Comparison of ENCODE assay signal across 7 cellular contexts in the genomic region with DNA sequence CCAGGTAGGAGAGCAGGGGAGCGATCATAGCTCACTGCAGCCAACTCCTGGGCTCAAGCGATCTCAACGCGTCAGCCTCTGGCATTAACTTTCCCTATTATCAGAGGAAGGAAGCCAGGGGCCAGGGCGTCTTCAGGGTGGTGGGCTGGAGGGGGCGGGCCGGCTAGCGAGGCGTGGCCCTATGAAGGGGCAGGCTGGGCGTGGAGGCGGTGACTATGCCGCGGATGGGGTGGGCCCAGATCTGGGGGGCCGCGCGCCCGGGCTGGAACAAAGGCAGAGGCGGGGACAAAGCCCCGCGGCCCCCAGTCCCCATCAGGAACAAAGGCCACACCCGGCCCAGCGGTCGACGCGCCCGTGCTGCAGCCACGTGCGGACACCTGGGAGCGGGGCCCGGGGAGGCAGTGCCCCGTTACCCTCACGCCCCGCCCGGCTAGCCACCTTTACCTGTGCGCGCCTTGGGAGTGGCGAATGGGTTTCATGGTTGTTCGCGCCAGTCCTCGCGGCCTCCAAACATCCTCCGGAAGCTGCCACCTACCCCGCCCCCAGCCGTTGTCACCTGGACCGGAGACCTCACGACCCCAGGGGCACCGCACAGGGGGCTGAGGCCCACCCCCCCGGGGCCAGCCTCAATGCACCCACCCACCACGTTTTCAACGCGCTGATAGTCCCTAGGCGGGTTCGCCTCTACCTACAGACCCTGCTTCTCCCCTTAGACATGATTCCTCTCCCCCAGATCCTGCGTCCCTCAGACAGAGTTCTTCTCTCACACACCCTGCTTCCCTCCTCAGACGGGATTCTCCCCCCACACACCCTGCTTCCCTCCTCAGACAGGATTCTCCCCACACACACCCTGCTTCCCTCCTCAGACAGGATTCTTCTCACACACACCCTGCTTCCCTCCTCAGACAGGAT. TPM values are rescaled to one million over a fixed set of nuclear protein-coding genes. Genes with fewer than 3 reads are reported as not detected.
A peak's percentile ranks its signal among the peaks of the same experiment; 100 is the strongest.
DNase-seq lines count a peak whose midpoint lies in the region; ATAC-seq and TF ChIP-seq lines count a peak whose summit lies in the region.

No MANE protein-coding gene starts in this region.

- H3K9me3 ChIP-seq in T-helper 17 cell (ENCODE audit: control insufficient read depth, low read length, poor library complexity, severe bottlenecking) = no peaks in the 10 kb centered on the region
- H3K9me3 ChIP-seq in esophagus (ENCODE audit: control insufficient read depth in 2 of 2, insufficient read depth in 1 of 2, low read depth in 1 of 2, low read length in 1 of 2) = no peaks in the 10 kb centered on the region

- peak overlapping the region in 1 of 2 donors; percentile 28 for H3K27ac ChIP-seq in esophagus (ENCODE audit: low read depth in 2 of 2, low read length in 1 of 2)

- 2 to 3% methylated on average over 55 of the region's 55 CpGs for WGBS in esophagus, 2 donors

- H3K27me3 ChIP-seq in esophagus (ENCODE audit: control insufficient read depth in 1 of 2, insufficient read depth in 2 of 2, low read length in 2 of 2) = no peaks in the 10 kb centered on the region

- peak overlapping the region; percentile 13 to 31 for H3K4me3 ChIP-seq in esophagus (ENCODE audit: low read depth in 1 of 2, low read length in 2 of 2)

- ATAC-seq in T-helper 17 cell (peak; percentile 78), HG02623 (IDR thresholded peaks at IDR 0.05; ENCODE audit: unreplicated experiment) (no peak), GM19351 (IDR thresholded peaks at IDR 0.05; ENCODE audit: unreplicated experiment) (no peak)

- no peaks in the 10 kb centered on the region for H3K36me3 ChIP-seq in esophagus (ENCODE audit: control insufficient read depth in 2 of 2, insufficient read depth in 2 of 2, low read length in 1 of 2)

- no peak for TF ChIP-seq CTCF in osteocyte (IDR thresholded peaks at IDR 0.05)

- peak overlapping the region; percentile 14 for H3K27ac Mint-ChIP-seq in T-helper 17 cell
- H3K27ac Mint-ChIP-seq in osteocyte (ENCODE audit: unreplicated experiment) = no peak overlapping the region

- H3K4me3 Mint-ChIP-seq in T-helper 17 cell = peak overlapping the region; percentile 82
- peak overlapping the region; percentile 62 for H3K4me3 Mint-ChIP-seq in osteocyte (ENCODE audit: unreplicated experiment)

- DNase-seq in HuH-7 (ENCODE audit: low spot score) (peak; percentile 51), T-helper 17 cell (peak in 1 of 3 donors; percentile 11), osteocyte (ENCODE audit: extremely low spot score, unreplicated experiment) (no peak), amygdala (lab: John Stamatoyannopoulos, UW) (no peak)

- H3K4me1 Mint-ChIP-seq in T-helper 17 cell (peaks cover 10% of the 10 kb centered on the region), osteocyte (ENCODE audit: unreplicated experiment) (peaks cover 6% of the 10 kb centered on the region)

- peaks cover 0 to 8% of the 10 kb centered on the region in 2 donors for H3K4me1 ChIP-seq in esophagus (ENCODE audit: control insufficient read depth in 2 of 2, insufficient read depth in 2 of 2, low read length in 1 of 2)

- H3K36me3 Mint-ChIP-seq in T-helper 17 cell (ENCODE audit: low read depth) = peaks cover 2% of the 10 kb centered on the region
- no peaks in the 10 kb centered on the region for H3K36me3 Mint-ChIP-seq in osteocyte (ENCODE audit: unreplicated experiment)

- no peaks in the 10 kb centered on the region for H3K9me3 Mint-ChIP-seq in osteocyte (ENCODE audit: unreplicated experiment)

- H3K27me3 Mint-ChIP-seq in T-helper 17 cell = no peaks in the 10 kb centered on the region
- H3K27me3 Mint-ChIP-seq in osteocyte (ENCODE audit: unreplicated experiment) = peaks cover 21% of the 10 kb centered on the region

RNA-seq across cellular contexts. Expression of a gene that starts 5.4 kb away (rescaled TPM):
- 100 to 1,000 TPM; 427 to 525 TPM for total RNA-seq in T-helper 17 cell
- polyA plus RNA-seq in esophagus = 100 to 1,000 TPM; 159 to 175 TPM
- 333 and 354 TPM in 2 replicates for total RNA-seq in osteocyte

RNA-seq across cellular contexts. Expression of a gene that starts 16.4 kb away (rescaled TPM):
- total RNA-seq in T-helper 17 cell = 10 to 100 TPM; 74.8 to 88.8 TPM
- polyA plus RNA-seq in esophagus = 100 to 1,000 TPM; 174 to 262 TPM
- 130 and 132 TPM in 2 replicates for total RNA-seq in osteocyte

RNA-seq across cellular contexts. Expression of a gene that starts 18.9 kb away (rescaled TPM):
- 1 to 10 TPM; 7.0 to 8.2 TPM for total RNA-seq in T-helper 17 cell
- 1 to 10 TPM; 6.4 to 7.4 TPM for polyA plus RNA-seq in esophagus
- 16.7 and 17.2 TPM in 2 replicates for total RNA-seq in osteocyte

RNA-seq across cellular contexts. Expression of a gene that starts 19.9 kb away (rescaled TPM):
- total RNA-seq in T-helper 17 cell = 10 to 100 TPM; 36.1 to 63.5 TPM
- polyA plus RNA-seq in esophagus = 10 to 100 TPM; 22.7 to 41.4 TPM
- total RNA-seq in osteocyte = 76.2 and 78.3 TPM in 2 replicates

RNA-seq across cellular contexts. Expression of a gene that starts 26.7 kb away (rescaled TPM):
- total RNA-seq in T-helper 17 cell (1 to 10 TPM; 6.6 to 7.7 TPM), osteocyte (7.5 and 8.8 TPM in 2 replicates)
- 1 to 10 TPM; 7.0 to 7.2 TPM for polyA plus RNA-seq in esophagus
